1 cellular context compared by ENCODE assay signal in genomic region chr10:93600446-93600860, GRCh38.
TF ChIP-seq lines count a peak whose summit lies in the region.

No MANE protein-coding gene starts in this region.

TF ChIP-seq in endothelial cell of umbilical vein, 7 proteins besides CTCF, POLR2A, EP300 and RAD21:
- no peak for TF ChIP-seq POLR2AphosphoS5 (IDR thresholded peaks at IDR 0.05; ENCODE audit: insufficient read depth, low read depth, low read length)
- TF ChIP-seq, protein P1, sequence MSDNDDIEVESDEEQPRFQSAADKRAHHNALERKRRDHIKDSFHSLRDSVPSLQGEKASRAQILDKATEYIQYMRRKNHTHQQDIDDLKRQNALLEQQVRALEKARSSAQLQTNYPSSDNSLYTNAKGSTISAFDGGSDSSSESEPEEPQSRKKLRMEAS (IDR thresholded peaks at IDR 0.05; ENCODE audit: insufficient read depth, insufficient read length) = no peak
- no peak for TF ChIP-seq JUN (IDR thresholded peaks at IDR 0.05; ENCODE audit: borderline replicate concordance, insufficient read depth, insufficient read length, low read depth)
- no peak for TF ChIP-seq FOS (IDR thresholded peaks at IDR 0.05; ENCODE audit: borderline replicate concordance, insufficient read depth, low read length)
- no peak for TF ChIP-seq MYC (IDR thresholded peaks at IDR 0.05; ENCODE audit: low read depth, low read length)
- no peak for TF ChIP-seq GATA2 (IDR thresholded peaks at IDR 0.05; ENCODE audit: insufficient read depth, insufficient read length, low read depth, low read length)
- TF ChIP-seq EZH2 (IDR thresholded peaks at IDR 0.05; ENCODE audit: borderline replicate concordance, low read depth, low read length, severe bottlenecking) = no peak
